In genomic region chr18:78733762-78734613, GRCh38 we compare ENCODE assay signal across 21 cellular contexts.
DNase-seq lines count a peak whose midpoint lies in the region; ATAC-seq and TF ChIP-seq lines count a peak whose summit lies in the region.
"Had no signal": no experiment of that assay in that cellular context is flagged by ENCODE, and none has a peak within 500 bp of the region (broad histone marks: within the 10 kb centered on the region; RNA-seq: fewer than 3 reads in every experiment).

No MANE protein-coding gene starts in this region.

- ATAC-seq in mucosa of descending colon, result peak; percentile 65
- no peak for ATAC-seq in HG02763 (IDR thresholded peaks at IDR 0.05; ENCODE audit: unreplicated experiment)
- ATAC-seq: GM12878, PC-3 had no signal

- H3K4me1 ChIP-seq in mucosa of descending colon (ENCODE audit: low read depth), result no peaks in the 10 kb centered on the region
- H3K4me1 ChIP-seq: HAP-1 had no signal

- no peak overlapping the region for H3K4me3 Mint-ChIP-seq in glutamatergic neuron (ENCODE audit: unreplicated experiment)
- H3K4me3 Mint-ChIP-seq: CD8-positive, alpha-beta memory T cell had no signal

- intact Hi-C loops in mucosa of descending colon (cut with DNase I, micrococcal nuclease), result no loop called here

- H3K9me3 ChIP-seq in mucosa of descending colon, result no peaks in the 10 kb centered on the region
- H3K9me3 ChIP-seq: BLaER1, HAP-1 had no signal

- H3K27me3 Mint-ChIP-seq in glutamatergic neuron (ENCODE audit: unreplicated experiment), result no peaks in the 10 kb centered on the region

- no peaks in the 10 kb centered on the region for H3K36me3 ChIP-seq in mucosa of descending colon (ENCODE audit: low read depth)
- H3K36me3 ChIP-seq: BLaER1, HAP-1 had no signal

- H3K4me1 Mint-ChIP-seq in glutamatergic neuron (ENCODE audit: low read depth, unreplicated experiment), result peaks cover 4% of the 10 kb centered on the region

- H3K36me3 Mint-ChIP-seq in glutamatergic neuron (ENCODE audit: unreplicated experiment), result peaks cover 4% of the 10 kb centered on the region
- H3K36me3 Mint-ChIP-seq: CD8-positive, alpha-beta memory T cell had no signal

- TF ChIP-seq CTCF in glutamatergic neuron (IDR thresholded peaks at IDR 0.05; ENCODE audit: partially characterized antibody, unreplicated experiment) (no peak), mucosa of descending colon (IDR thresholded peaks at IDR 0.05) (no peak)

- peak overlapping the region; percentile 50 for H3K27ac Mint-ChIP-seq in glutamatergic neuron (ENCODE audit: unreplicated experiment)
- H3K27ac Mint-ChIP-seq: CD8-positive, alpha-beta memory T cell had no signal

- H3K27ac ChIP-seq in substantia nigra (ENCODE audit: low read depth, low read length, poor library complexity, severe bottlenecking), result peak overlapping the region; percentile 49
- H3K27ac ChIP-seq: 22Rv1, BLaER1, RWPE1 had no signal

- DNase-seq in NCI-H146 (lab: John Stamatoyannopoulos, UW) (peak; percentile 67), NCI-H146 treated with DMSO at 0.1 percent for 48 hours (lab: John Stamatoyannopoulos, UW; ENCODE audit: unreplicated experiment) (no peak), glutamatergic neuron (no peak), mucosa of descending colon (peak; percentile 16 to 52 (median 33)), substantia nigra (lab: John Stamatoyannopoulos, UW) (peak in 17 of 49 donors; percentile 7 to 53 (median 24)), NCI-H526 (lab: John Stamatoyannopoulos, UW) (no peak), hepatic stellate cell (ENCODE audit: low spot score) (no peak)
- DNase-seq: CD8-positive, alpha-beta memory T cell; DMS 273 treated with DMSO at 0.1 percent for 48 hours; GDM1; NCI-H1930; NCI-H2171 treated with DMSO at 0.1 percent for 48 hours; NCI-H446 treated with DMSO at 0.1 percent for 48 hours; NCI-H82; PC-3 had no signal

- H3K4me3 ChIP-seq in mucosa of descending colon, result no peak overlapping the region
- H3K4me3 ChIP-seq: BLaER1, GM12878, HAP-1 had no signal

- peaks cover 4% of the 10 kb centered on the region for H3K9me3 Mint-ChIP-seq in glutamatergic neuron (ENCODE audit: unreplicated experiment)

Comparison
In these comparisons a context has a peak if more than half of its experiments do, and no peak if none do; other contexts are left out.
1. DNase-seq: peak in NCI-H146 (single experiment) and mucosa of descending colon (3 of 3); none in NCI-H146 treated with DMSO at 0.1 percent for 48 hours (single experiment), glutamatergic neuron (single experiment), NCI-H526 (0 of 2) and hepatic stellate cell (single experiment).